ENCODE assay signal across 8 cellular contexts in genomic region chr22:21015051-21016006, GRCh38. TPM values are rescaled to one million over a fixed set of nuclear protein-coding genes. Genes with fewer than 3 reads are reported as not detected.
DNase-seq lines count a peak whose midpoint lies in the region; ATAC-seq and TF ChIP-seq lines count a peak whose summit lies in the region.

Gene P2RX6 (plus strand): TSS chr22:21015165. CDS start chr22:21015175, 10 bp downstream.

- H3K9me3 Mint-ChIP-seq in H9 = peaks cover 6 to 8% of the 10 kb centered on the region in 2 experiments; a peak in 4 of 5 replicates

- no peak within 1 kb of the TSS for H3K4ac ChIP-seq in H9 (ENCODE audit: low read depth, low read length)

- H4K91ac ChIP-seq in H9 (ENCODE audit: insufficient read length, low read depth, low read length) = no peak within 1 kb of the TSS

- no peak within 1 kb of the TSS for H2BK12ac ChIP-seq in H9 (ENCODE audit: insufficient read length, low read depth, low read length)

- no peak within 1 kb of the TSS for H4K8ac ChIP-seq in H9 (replicated peaks; ENCODE audit: insufficient read length, low read depth, low read length)

- H3K4me2 ChIP-seq in H9 (ENCODE audit: insufficient read depth, insufficient read length, low read length) = peak within 1 kb of the TSS; percentile 39

- no peaks in the 10 kb centered on the region for H3K36me3 ChIP-seq in cardiac muscle cell

- H2BK15ac ChIP-seq in H9 (ENCODE audit: low read depth, low read length) = no peak within 1 kb of the TSS

- no peak within 1 kb of the TSS for H2AFZ ChIP-seq in H9 (ENCODE audit: low read length)

- no peak within 1 kb of the TSS for H2BK120ac ChIP-seq in H9 (ENCODE audit: low read depth, low read length, poor library complexity, severe bottlenecking)

- peaks cover 54% of the 10 kb centered on the region for H3K27me3 Mint-ChIP-seq in H9 (ENCODE audit: low read depth)

- H2BK5ac ChIP-seq in H9 (ENCODE audit: insufficient read length, low read length) = no peak within 1 kb of the TSS

- H3K4me3 ChIP-seq in WI38 (ENCODE audit: low read depth, low read length) = peak within 1 kb of the TSS; percentile 57
- H3K4me3 ChIP-seq in cardiac muscle cell = peak within 1 kb of the TSS; percentile 42
- peak within 1 kb of the TSS; percentile 62 for H3K4me3 ChIP-seq in skeletal muscle cell (ENCODE audit: low read depth, low read length)

- H3K4me1 ChIP-seq in H9 (ENCODE audit: insufficient read depth, low read length) (peaks cover 3% of the 10 kb centered on the region; the same call in 1 of the 2 replicates), cardiac muscle cell (ENCODE audit: low read depth) (peaks cover 18% of the 10 kb centered on the region)

- no CpG with 5 or more reads among the region's 18 CpGs for WGBS in H9 (ENCODE audit: extremely low coverage, insufficient read length, low lambda C conversion rate)

- TF ChIP-seq CTCF in H9 (conservative IDR thresholded peaks at IDR 0.05) (no peak), WI38 (IDR thresholded peaks at IDR 0.05; ENCODE audit: low read depth, low read length) (no peak), cardiac muscle cell (IDR thresholded peaks at IDR 0.05; ENCODE audit: low read depth, low read length) (no peak)

- no peak within 1 kb of the TSS for H3K56ac ChIP-seq in H9 (ENCODE audit: insufficient read length, low read depth, low read length)

- no peaks in the 10 kb centered on the region for H3K9me3 ChIP-seq in H9 (ENCODE audit: control insufficient read depth, low read depth, low read length)
- no peaks in the 10 kb centered on the region for H3K9me3 ChIP-seq in cardiac muscle cell (ENCODE audit: low read depth)

- H3T11ph ChIP-seq in H9 (ENCODE audit: low read length) = no peak within 1 kb of the TSS

- no peak within 1 kb of the TSS for H2BK20ac ChIP-seq in H9 (ENCODE audit: low read depth, low read length, poor library complexity, severe bottlenecking)

- H3K27me3 ChIP-seq in H9 (ENCODE audit: insufficient read depth, low read length) = no peaks in the 10 kb centered on the region
- H3K27me3 ChIP-seq in cardiac muscle cell = no peaks in the 10 kb centered on the region

- no peak within 1 kb of the TSS for H3K27ac ChIP-seq in H9 (ENCODE audit: insufficient read length, low read depth, low read length)
- H3K27ac ChIP-seq in cardiac muscle cell = peak within 1 kb of the TSS; percentile 96

- no peak within 1 kb of the TSS for H3K18ac ChIP-seq in H9 (ENCODE audit: insufficient read length, low read depth, low read length)

- no peak within 1 kb of the TSS for H3K9ac ChIP-seq in H9 (ENCODE audit: extremely low read depth, insufficient read length, low read length)

- H3K36me3 Mint-ChIP-seq in H9 (ENCODE audit: insufficient read depth in 1 of 3, low read depth in 3 of 3) = no peaks in the 10 kb centered on the region

- H3K27ac Mint-ChIP-seq in H9 = peak within 1 kb of the TSS in 2 of 3 experiments; percentile 97; a peak in 4 of 7 replicates

- peak within 1 kb of the TSS; percentile 80 to 95 for H3K4me3 Mint-ChIP-seq in H9

- DNase-seq in H9 (no peak), cardiac muscle cell (ENCODE audit: low read depth in 1 of 2, low spot score in 1 of 2) (no peak), skeletal muscle cell (ENCODE audit: low read depth) (no peak), SHP77 (lab: John Stamatoyannopoulos, UW) (no peak), NCI-H2107 (lab: John Stamatoyannopoulos, UW) (no peak), Kasumi-1 (lab: John Stamatoyannopoulos, UW) (no peak)

- no peaks in the 10 kb centered on the region for H3K79me2 ChIP-seq in H9 (ENCODE audit: insufficient read depth, low read length)

- H3K79me1 ChIP-seq in H9 (ENCODE audit: insufficient read depth, low read depth, low read length, poor library complexity, severe bottlenecking) = no peaks in the 10 kb centered on the region

- no peak for ATAC-seq in GM21723 (IDR thresholded peaks at IDR 0.05; ENCODE audit: unreplicated experiment)

- H3K14ac ChIP-seq in H9 (ENCODE audit: insufficient read depth, low read length) = 0 out of 2 replicates have a peak within 1 kb of the TSS, but pooled peaks have one; percentile 20

- H3K23ac ChIP-seq in H9 (ENCODE audit: insufficient read length, low read depth, low read length) = no peak within 1 kb of the TSS

- no peaks in the 10 kb centered on the region for H4K20me1 ChIP-seq in H9 (ENCODE audit: control insufficient read depth, insufficient read depth, insufficient read length)

- H3K23me2 ChIP-seq in H9 (ENCODE audit: insufficient read length, low read depth, low read length, poor library complexity, severe bottlenecking) = peaks cover 7% of the 10 kb centered on the region

- H2AK5ac ChIP-seq in H9 (ENCODE audit: insufficient read length, low read length) = no peak within 1 kb of the TSS

- no peak within 1 kb of the TSS for H4K5ac ChIP-seq in H9 (ENCODE audit: insufficient read length, low read depth, low read length)

- peaks cover 20 to 39% of the 10 kb centered on the region in 2 experiments for H3K4me1 Mint-ChIP-seq in H9

RNA-seq across cellular contexts. Expression of gene P2RX6, which starts in this region (rescaled TPM):
- total RNA-seq in H9 (2021) (not detected in 2 replicates), cardiac muscle cell (8.6 and 11.8 TPM in 2 replicates)
- 7.9 and 8.9 TPM in 2 replicates for polyA plus RNA-seq in cardiac muscle cell
